In the genomic region with DNA sequence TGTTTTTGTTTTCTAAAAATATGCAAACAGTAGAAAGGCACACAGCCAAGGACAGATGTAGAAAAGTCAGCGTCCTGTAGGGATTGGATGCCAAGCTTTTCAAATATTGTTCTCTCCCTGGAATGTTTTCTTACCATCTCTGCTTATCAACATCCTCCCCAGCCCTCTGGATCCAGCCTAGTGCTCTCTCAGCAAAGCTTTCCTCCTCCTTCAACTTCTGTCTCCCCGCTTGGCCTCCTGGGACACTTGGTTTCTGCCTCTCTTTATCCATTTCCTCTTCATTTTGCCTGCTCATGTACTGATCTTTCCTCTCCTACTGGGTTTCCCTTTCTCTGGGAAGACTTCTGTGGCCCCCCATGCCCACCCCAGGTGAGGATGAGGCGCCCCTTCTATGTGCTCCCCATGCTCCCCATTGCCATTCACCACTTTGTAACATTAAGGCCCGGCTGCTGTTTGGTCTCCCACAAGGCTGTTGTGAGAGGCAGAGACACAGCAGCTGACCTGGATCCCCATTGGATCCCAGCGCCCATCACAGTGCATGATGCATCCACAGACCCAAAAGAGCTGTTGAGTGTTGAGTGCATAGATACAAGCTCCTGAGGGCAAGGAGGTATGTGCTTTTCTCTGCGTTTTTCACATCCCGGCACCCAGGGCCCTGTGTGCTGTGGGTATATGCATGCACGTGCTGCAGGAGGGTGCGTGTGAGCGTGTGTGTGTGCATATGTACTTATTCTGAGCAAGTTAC, we compare ENCODE assay signal across 9 cellular contexts. TPM values are rescaled to one million over a fixed set of nuclear protein-coding genes. Genes with fewer than 3 reads are reported as not detected.
DNase-seq lines count a peak whose midpoint lies in the region; ATAC-seq and TF ChIP-seq lines count a peak whose summit lies in the region.
"Had no signal": no experiment of that assay in that cellular context is flagged by ENCODE, and none has a peak within 500 bp of the region (broad histone marks: within the 10 kb centered on the region; RNA-seq: fewer than 3 reads in every experiment).

No MANE protein-coding gene starts in this region.

- no peaks in the 10 kb centered on the region for H3K36me3 Mint-ChIP-seq in chondrocyte (ENCODE audit: low read depth)

- peak; percentile 46 for ATAC-seq in aorta (ENCODE audit: low FRiP score)

- no peak overlapping the region for H3K4me3 ChIP-seq in aorta (ENCODE audit: low read length in 2 of 2)

- peak; percentile 41 for DNase-seq in stimulated activated CD4-positive, alpha-beta T cell treated with anti-CD3 and anti-CD28 coated beads, Interleukin-15, amount 100 ng/mL, for 24 hours
- DNase-seq in stimulated activated CD4-positive, alpha-beta T cell treated with anti-CD3 and anti-CD28 coated beads, Interleukin-12 subunit alpha, Interleukin-12 subunit beta, amount 100 ng/mL, for 4 hours: no peak
- DNase-seq in chondrocyte (ENCODE audit: low spot score) (no peak), mesenteric fat pad (ENCODE audit: low spot score) (peak; percentile 71), aorta (no peak), DMS53 treated with DMSO at 0.1 percent for 48 hours (lab: John Stamatoyannopoulos, UW; ENCODE audit: unreplicated experiment) (no peak), retina (no peak), HT-29 (ENCODE audit: low spot score) (no peak)
- DNase-seq: Caco-2 had no signal

- intact Hi-C loops in aorta (cut with DNase I): loop anchor here in 1 of 2 donors (2.0 kb wide), 1 partner anchor 121 kb away; no protein-coding TSS in a partner anchor

- no peaks in the 10 kb centered on the region for H3K9me3 Mint-ChIP-seq in chondrocyte (ENCODE audit: low read depth)

- H3K4me3 Mint-ChIP-seq in chondrocyte (ENCODE audit: unreplicated experiment): peak overlapping the region; percentile 51

- WGBS in aorta, 2 donors: 61 to 71% methylated on average over 10 of the region's 10 CpGs

- H3K27ac ChIP-seq in aorta (ENCODE audit: low read depth in 1 of 2, low read length in 2 of 2): peak overlapping the region in 1 of 2 donors; percentile 19

- H3K27ac Mint-ChIP-seq in chondrocyte (ENCODE audit: unreplicated experiment): peak overlapping the region; percentile 95

- no peaks in the 10 kb centered on the region for H3K36me3 ChIP-seq in aorta (ENCODE audit: control insufficient read depth in 1 of 2, insufficient read depth in 2 of 2, low read length in 1 of 2)

- H3K4me1 Mint-ChIP-seq in chondrocyte (ENCODE audit: low read depth): peaks cover 81% of the 10 kb centered on the region

- H3K27me3 ChIP-seq in aorta (ENCODE audit: control insufficient read depth in 1 of 2, insufficient read depth in 2 of 2, low read length in 1 of 2): no peaks in the 10 kb centered on the region

- no peaks in the 10 kb centered on the region for H3K9me3 ChIP-seq in aorta (ENCODE audit: control insufficient read depth, low read length)
- H3K9me3 ChIP-seq: Caco-2 had no signal

- no peak for TF ChIP-seq CTCF in chondrocyte (IDR thresholded peaks at IDR 0.05)

- peaks cover 0 to 5% of the 10 kb centered on the region in 2 donors for H3K4me1 ChIP-seq in aorta (ENCODE audit: control insufficient read depth in 1 of 2, insufficient read depth in 2 of 2, low read length in 2 of 2)
- H3K4me1 ChIP-seq: Caco-2 had no signal

- no peaks in the 10 kb centered on the region for H3K27me3 Mint-ChIP-seq in chondrocyte (ENCODE audit: low read depth)

RNA-seq across cellular contexts. Expression of a gene that starts 38.2 kb away (rescaled TPM):
- total RNA-seq in chondrocyte: 98.9 to 112 TPM (median 104 TPM) in 3 replicates
- 60.5 TPM for total RNA-seq in mesenteric fat pad
- total RNA-seq in aorta: 100 to 1,000 TPM in 1 of 2 donors, 10 to 100 TPM in 1; 34.2 to 133 TPM
- 10 to 100 TPM; 21.3 to 77.2 TPM for polyA plus RNA-seq in aorta
- total RNA-seq in HT-29 (2014; rRNA removed; shearing (Covaris generic)): 3.2 and 6.9 TPM in 2 replicates

RNA-seq across cellular contexts. Expression of a gene that starts 56.0 kb away (rescaled TPM):
- total RNA-seq in chondrocyte: 0.17 to 0.36 TPM in 2 of 3 replicates, not detected in the other
- total RNA-seq in mesenteric fat pad: 0.45 TPM
- under 1 TPM; 0.81 to 0.99 TPM for total RNA-seq in aorta
- polyA plus RNA-seq in aorta: 1 to 10 TPM in 1 of 2 donors, under 1 TPM in 1; 0.10 to 3.0 TPM
- total RNA-seq in HT-29 (2014; rRNA removed; shearing (Covaris generic)): 87.3 and 94.2 TPM in 2 replicates

Comparison
In these comparisons a context has a peak if more than half of its experiments do, and no peak if none do; other contexts are left out.
1. DNase-seq: peak in stimulated activated CD4-positive, alpha-beta T cell treated with anti-CD3 and anti-CD28 coated beads, Interleukin-15, amount 100 ng/mL, for 24 hours (single experiment) and mesenteric fat pad (single experiment); none in stimulated activated CD4-positive, alpha-beta T cell treated with anti-CD3 and anti-CD28 coated beads, Interleukin-12 subunit alpha, Interleukin-12 subunit beta, amount 100 ng/mL, for 4 hours (single experiment), chondrocyte (single experiment), aorta (0 of 2), DMS53 treated with DMSO at 0.1 percent for 48 hours (single experiment), retina (single experiment) and HT-29 (single experiment).
2. RNA of a gene that starts 56.0 kb away (total RNA-seq): 87.3 to 94.2 TPM in HT-29; 0.81 to 0.99 TPM in aorta, 0.45 TPM in mesenteric fat pad (single experiment) and 0.17 to 0.36 TPM in chondrocyte; every median in the first group is over 10 times any median in the second.